In the genomic region with DNA sequence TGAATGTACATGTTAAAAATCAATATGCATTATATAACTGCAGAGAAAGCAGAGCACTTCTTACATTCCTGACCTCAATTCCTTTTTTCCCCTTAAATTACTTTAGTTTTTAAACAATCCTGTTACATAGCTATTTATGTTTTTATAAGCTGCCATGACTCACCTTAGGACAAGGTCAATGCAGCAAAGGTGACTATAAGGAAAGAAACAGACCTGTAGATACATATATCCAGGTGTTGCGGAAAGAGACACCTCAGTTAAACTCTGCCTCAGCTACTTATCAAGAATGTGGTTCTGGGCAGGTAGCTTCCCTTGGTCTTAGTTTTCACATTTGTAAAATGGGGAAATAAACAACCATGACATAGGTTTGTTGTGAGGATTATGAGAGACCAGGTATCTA, we compare ENCODE assay signal across 26 cellular contexts.
"Had no signal": no experiment of that assay in that cellular context is flagged by ENCODE, and none has a peak within 500 bp of the region (broad histone marks: within the 10 kb centered on the region; RNA-seq: fewer than 3 reads in every experiment).

No MANE protein-coding gene starts in this region.

- DNase-seq: stimulated activated CD4-positive, alpha-beta T cell treated with anti-CD3 and anti-CD28 coated beads, Interleukin-2, amount 100 ng/mL, for 48 hours; stimulated activated CD4-positive, alpha-beta T cell treated with anti-CD3 and anti-CD28 coated beads, Interleukin-4, amount 100 ng/mL, for 1 hour; stimulated activated CD4-positive, alpha-beta T cell treated with anti-CD3 and anti-CD28 coated beads, Interleukin-4, amount 100 ng/mL, for 24 hours; stimulated activated CD4-positive, alpha-beta T cell treated with anti-CD3 and anti-CD28 coated beads, Interleukin-4, amount 100 ng/mL, for 4 hours; stimulated activated CD8-positive, alpha-beta memory T cell treated with anti-CD3 and anti-CD28 coated beads, Interleukin-4, amount 100 ng/mL, for 48 hours; stimulated activated naive B cell treated with anti-CD40 and anti-IgM and Interleukin-4, amounts not matched to agents 10 μg/mL and 1 μg/mL and 100 μg/mL, for 72 hours; stimulated activated naive CD4-positive, alpha-beta T cell; stimulated activated naive CD4-positive, alpha-beta T cell treated with Interleukin-2 at 50 U/mL for 16 hours; stimulated activated naive CD8-positive, alpha-beta T cell treated with anti-CD3 and anti-CD28 coated beads, Interleukin-15, amount 100 ng/mL, for 72 hours; stimulated activated naive CD8-positive, alpha-beta T cell treated with anti-CD3 and anti-CD28 coated beads, Interleukin-15, Interleukin-2, amounts not matched to agents 100 U/mL and 50 U/mL, for 24 hours; stomach; substantia nigra; testis; thyroid gland; tibial artery; transverse colon; trophoblast cell; upper lobe of left lung; upper lobe of right lung; uterus had no signal

- H3K4me3 ChIP-seq: stomach, suprapubic skin, testis, thoracic aorta, thyroid gland, tibial artery, tibial nerve, transverse colon, upper lobe of left lung, upper lobe of right lung, uterus, vagina had no signal

- H3K4me1 ChIP-seq: stomach, suprapubic skin, testis, thyroid gland, tibial artery, tibial nerve, transverse colon, upper lobe of left lung, upper lobe of right lung, uterus, vagina had no signal

- H3K9me3 ChIP-seq: stomach, suprapubic skin, testis, thoracic aorta, thyroid gland, tibial artery, transverse colon, upper lobe of left lung, upper lobe of right lung, uterus, vagina had no signal

- H3K27me3 ChIP-seq: stomach, suprapubic skin, testis, thyroid gland, tibial artery, tibial nerve, transverse colon, upper lobe of left lung, upper lobe of right lung, uterus, vagina had no signal

- H3K27ac ChIP-seq: stomach, suprapubic skin, testis, thoracic aorta, thyroid gland, tibial artery, tibial nerve, transverse colon, upper lobe of left lung, upper lobe of right lung, uterus, vagina had no signal

- ATAC-seq: stimulated activated effector memory CD8-positive, alpha-beta T cell treated with anti-CD3 and anti-CD28 coated beads, Interleukin-12 subunit alpha, Interleukin-12 subunit beta, amount 100 ng/mL, for 72 hours; stimulated activated memory B cell treated with anti-CD40 and anti-IgM and Interleukin-4, amounts not matched to agents 10 μg/mL and 1 μg/mL and 100 μg/mL, for 72 hours; stimulated activated naive B cell treated with anti-CD40 and anti-IgM and Interleukin-4, amounts not matched to agents 10 μg/mL and 1 μg/mL and 100 μg/mL, for 72 hours; stimulated activated naive CD8-positive, alpha-beta T cell treated with anti-CD3 and anti-CD28 coated beads, Interleukin-15, amount 100 ng/mL, for 72 hours; stimulated activated naive CD8-positive, alpha-beta T cell treated with anti-CD3 and anti-CD28 coated beads, Interleukin-15, Interleukin-2, amounts not matched to agents 100 U/mL and 50 U/mL, for 24 hours; upper lobe of right lung had no signal

- H3K36me3 ChIP-seq: thoracic aorta, thyroid gland, transverse colon, uterus, vagina had no signal
